In genomic region chr11:108221981-108222685, GRCh38 we compare ENCODE assay signal across 1 cellular context.
TF ChIP-seq lines count a peak whose summit lies in the region.

Gene NPAT (minus strand): TSS chr11:108222638. CDS start chr11:108222536, 102 bp downstream.

TF ChIP-seq in GM12878, 131 proteins besides CTCF, POLR2A, EP300 and RAD21 (continued from another document):
- no peak for TF ChIP-seq HSF1 (IDR thresholded peaks at IDR 0.05; ENCODE audit: low read depth, low read length)
